22 cellular contexts compared by ENCODE assay signal in the genomic region with DNA sequence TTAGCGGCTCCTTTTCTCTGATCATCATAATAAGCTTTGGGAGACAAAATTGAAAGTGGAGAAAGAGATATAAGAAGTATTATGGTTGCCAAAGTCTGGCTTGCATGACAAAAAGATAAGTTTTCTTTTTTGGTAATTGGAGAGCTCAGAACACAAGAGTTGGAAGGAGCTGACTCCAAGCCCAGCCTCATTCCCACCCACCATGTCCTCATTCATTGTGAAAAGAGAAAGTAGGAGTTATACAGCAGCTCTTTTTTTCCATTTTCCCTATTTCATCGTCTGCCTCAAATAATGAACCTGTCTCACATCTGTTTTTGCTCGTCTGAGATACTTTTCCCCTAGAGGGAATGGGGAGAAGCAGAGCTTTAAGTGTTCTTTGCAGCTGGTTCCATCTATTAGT. TPM values are rescaled to one million over a fixed set of nuclear protein-coding genes. Genes with fewer than 3 reads are reported as not detected.
"Had no signal": no experiment of that assay in that cellular context is flagged by ENCODE, and none has a peak within 500 bp of the region (broad histone marks: within the 10 kb centered on the region; RNA-seq: fewer than 3 reads in every experiment).

No MANE protein-coding gene starts in this region.

- ATAC-seq: left colon; left ventricle myocardium superior; natural killer cell treated with Interleukin-12 subunit alpha and Interleukin-12 subunit beta and Interleukin-15 and Interleukin-18, amount 100 ng/mL, for 72 hours; pancreas; right lobe of liver; stimulated activated memory B cell treated with anti-CD40 and anti-IgM and Interleukin-4, amounts not matched to agents 10 μg/mL and 1 μg/mL and 100 μg/mL, for 72 hours had no signal

- H3K4me3 Mint-ChIP-seq: natural killer cell treated with Interleukin-12 subunit alpha and Interleukin-12 subunit beta and Interleukin-15 and Interleukin-18, amount 100 ng/mL, for 72 hours; stimulated activated memory B cell treated with anti-CD40 and anti-IgM and Interleukin-4, amounts not matched to agents 10 μg/mL and 1 μg/mL and 100 μg/mL, for 72 hours had no signal

- H3K27me3 Mint-ChIP-seq: natural killer cell treated with Interleukin-12 subunit alpha and Interleukin-12 subunit beta and Interleukin-15 and Interleukin-18, amount 100 ng/mL, for 72 hours; stimulated activated memory B cell treated with anti-CD40 and anti-IgM and Interleukin-4, amounts not matched to agents 10 μg/mL and 1 μg/mL and 100 μg/mL, for 72 hours had no signal

- DNase-seq: effector CD8-positive, alpha-beta T cell; foreskin melanocyte; left colon; left ventricle myocardium superior; mesenchymal stem cell; midbrain; occipital lobe; pancreas; retina; right lobe of liver; spleen; stimulated activated CD4-positive, alpha-beta T cell treated with anti-CD3 and anti-CD28 coated beads, Interleukin-15, amount 100 ng/mL, for 24 hours; stimulated activated CD4-positive, alpha-beta T cell treated with anti-CD3 and anti-CD28 coated beads, Interleukin-1b, Interleukin-23, amount 100 ng/mL, for 48 hours; stimulated activated CD4-positive, alpha-beta T cell treated with anti-CD3 and anti-CD28 coated beads, Interleukin-4, amount 100 ng/mL, for 24 hours; stomach; substantia nigra; trophoblast cell had no signal

- H3K27ac ChIP-seq: coronary artery, hepatocyte, pancreas, spleen, stomach had no signal

- H3K9me3 Mint-ChIP-seq: natural killer cell treated with Interleukin-12 subunit alpha and Interleukin-12 subunit beta and Interleukin-15 and Interleukin-18, amount 100 ng/mL, for 72 hours; stimulated activated memory B cell treated with anti-CD40 and anti-IgM and Interleukin-4, amounts not matched to agents 10 μg/mL and 1 μg/mL and 100 μg/mL, for 72 hours had no signal

- H3K4me1 Mint-ChIP-seq: stimulated activated memory B cell treated with anti-CD40 and anti-IgM and Interleukin-4, amounts not matched to agents 10 μg/mL and 1 μg/mL and 100 μg/mL, for 72 hours had no signal

- H3K27ac Mint-ChIP-seq: stimulated activated memory B cell treated with anti-CD40 and anti-IgM and Interleukin-4, amounts not matched to agents 10 μg/mL and 1 μg/mL and 100 μg/mL, for 72 hours had no signal

RNA-seq across cellular contexts. Expression of a gene that starts 34.8 kb away (rescaled TPM):
- total RNA-seq: dermis microvascular lymphatic vessel endothelial cell; natural killer cell treated with Interleukin-12 subunit alpha and Interleukin-12 subunit beta and Interleukin-15 and Interleukin-18, amount 100 ng/mL, for 72 hours had no signal
